Comparison of ENCODE assay signal across 17 cellular contexts in the genomic region with DNA sequence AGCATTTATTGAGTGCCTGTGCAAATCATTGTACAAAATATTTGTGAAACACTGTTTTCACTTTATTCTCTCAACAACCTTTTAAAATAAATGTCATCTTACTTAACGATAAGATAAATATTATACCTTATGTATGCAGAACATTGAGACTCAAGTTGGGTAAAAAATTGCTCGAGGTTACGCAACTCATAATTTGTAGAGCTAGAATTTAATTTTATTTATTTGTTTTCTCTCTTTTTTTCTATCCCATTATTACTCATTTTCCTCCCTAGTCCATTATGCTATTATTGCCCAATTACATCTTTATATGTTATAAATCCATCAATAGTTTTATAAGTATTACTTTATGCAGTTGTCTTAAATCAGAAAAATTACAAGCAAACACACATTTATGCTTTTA.
A peak's percentile ranks its signal among the peaks of the same experiment; 100 is the strongest.
DNase-seq lines count a peak whose midpoint lies in the region; ATAC-seq and TF ChIP-seq lines count a peak whose summit lies in the region.
"Had no signal": no experiment of that assay in that cellular context is flagged by ENCODE, and none has a peak within 500 bp of the region (broad histone marks: within the 10 kb centered on the region; RNA-seq: fewer than 3 reads in every experiment).

No MANE protein-coding gene starts in this region.

- peaks cover 0 to 4% (median 0%) of the 10 kb centered on the region in 7 donors for H3K9me3 Mint-ChIP-seq in CD4-positive, CD25-positive, alpha-beta regulatory T cell
- H3K9me3 Mint-ChIP-seq in activated T-helper 17 cell treated with anti-CD3 and anti-CD28 coated beads, Interleukin-2, amount 50 U/mL, for 72 hours = no peaks in the 10 kb centered on the region
- H3K9me3 Mint-ChIP-seq in memory B cell = no peaks in the 10 kb centered on the region
- H3K9me3 Mint-ChIP-seq in glutamatergic neuron (ENCODE audit: unreplicated experiment) = peaks cover 1% of the 10 kb centered on the region
- H3K9me3 Mint-ChIP-seq: CD8-positive, alpha-beta memory T cell had no signal

- no peak overlapping the region for H3K9ac ChIP-seq in KMS-11
- no peak overlapping the region for H3K9ac ChIP-seq in mesendoderm (ENCODE audit: low read length)
- H3K9ac ChIP-seq: BLaER1 treated with 17β-estradiol and CSF1 and Interleukin-3, amounts not matched to agents 10 nM and 100 nM had no signal

- H2BK5ac ChIP-seq in mesendoderm (ENCODE audit: low read length) = no peak overlapping the region

- no peaks in the 10 kb centered on the region for H3K36me3 Mint-ChIP-seq in CD4-positive, CD25-positive, alpha-beta regulatory T cell
- no peaks in the 10 kb centered on the region for H3K36me3 Mint-ChIP-seq in activated T-helper 17 cell treated with anti-CD3 and anti-CD28 coated beads, Interleukin-2, amount 50 U/mL, for 72 hours (ENCODE audit: low read depth)
- no peaks in the 10 kb centered on the region for H3K36me3 Mint-ChIP-seq in memory B cell
- no peaks in the 10 kb centered on the region for H3K36me3 Mint-ChIP-seq in glutamatergic neuron (ENCODE audit: unreplicated experiment)
- H3K36me3 Mint-ChIP-seq: CD8-positive, alpha-beta memory T cell had no signal

- no peak overlapping the region for H3K18ac ChIP-seq in mesendoderm (ENCODE audit: low read length)

- no peak overlapping the region for H4K5ac ChIP-seq in mesendoderm (ENCODE audit: low read length)

- no peak overlapping the region for H3K27ac Mint-ChIP-seq in CD4-positive, CD25-positive, alpha-beta regulatory T cell
- peak overlapping the region; percentile 33 for H3K27ac Mint-ChIP-seq in activated T-helper 17 cell treated with anti-CD3 and anti-CD28 coated beads, Interleukin-2, amount 50 U/mL, for 72 hours
- H3K27ac Mint-ChIP-seq in memory B cell (peak overlapping the region; percentile 68), glutamatergic neuron (ENCODE audit: unreplicated experiment) (no peak overlapping the region)
- H3K27ac Mint-ChIP-seq: B cell had no signal

- H2BK120ac ChIP-seq in mesendoderm (ENCODE audit: low read depth, low read length) = no peak overlapping the region

- no peak overlapping the region for H3K56ac ChIP-seq in mesendoderm (ENCODE audit: low read length)

- H3K4ac ChIP-seq in mesendoderm (ENCODE audit: low read depth, low read length) = no peak overlapping the region

- no peak for ATAC-seq in CD4-positive, CD25-positive, alpha-beta regulatory T cell (ENCODE audit: low read depth in 2 of 2)
- no peak for ATAC-seq in activated T-helper 17 cell treated with anti-CD3 and anti-CD28 coated beads, Interleukin-2, amount 50 U/mL, for 72 hours (replicated peaks)
- ATAC-seq in memory B cell (ENCODE audit: low read depth) (no peak), HG03097 (IDR thresholded peaks at IDR 0.05; ENCODE audit: low FRiP score, unreplicated experiment) (no peak)

- peaks cover 8% of the 10 kb centered on the region for H3K27me3 Mint-ChIP-seq in CD4-positive, CD25-positive, alpha-beta regulatory T cell
- peaks cover 14% of the 10 kb centered on the region for H3K27me3 Mint-ChIP-seq in activated T-helper 17 cell treated with anti-CD3 and anti-CD28 coated beads, Interleukin-2, amount 50 U/mL, for 72 hours
- H3K27me3 Mint-ChIP-seq in memory B cell = no peaks in the 10 kb centered on the region
- no peaks in the 10 kb centered on the region for H3K27me3 Mint-ChIP-seq in glutamatergic neuron (ENCODE audit: unreplicated experiment)
- H3K27me3 Mint-ChIP-seq: B cell had no signal

- H3K27me3 ChIP-seq in CD4-positive, CD25-positive, alpha-beta regulatory T cell (ENCODE audit: control insufficient read depth, insufficient read depth, low read length) = peaks cover 6% of the 10 kb centered on the region
- no peaks in the 10 kb centered on the region for H3K27me3 ChIP-seq in KMS-11 (ENCODE audit: insufficient read depth, low read depth)
- H3K27me3 ChIP-seq in mesendoderm (ENCODE audit: insufficient read depth, low read length, poor library complexity) = no peaks in the 10 kb centered on the region
- H3K27me3 ChIP-seq: BLaER1 treated with 17β-estradiol and CSF1 and Interleukin-3, amounts not matched to agents 10 nM and 100 nM had no signal

- no peak overlapping the region for H4K8ac ChIP-seq in mesendoderm (ENCODE audit: low read depth, low read length)

- H3K4me3 Mint-ChIP-seq in CD4-positive, CD25-positive, alpha-beta regulatory T cell = peak overlapping the region in 2 of 4 donors; percentile 45 to 67
- H3K4me3 Mint-ChIP-seq in activated T-helper 17 cell treated with anti-CD3 and anti-CD28 coated beads, Interleukin-2, amount 50 U/mL, for 72 hours = peak overlapping the region; percentile 18
- H3K4me3 Mint-ChIP-seq in memory B cell (no peak overlapping the region), glutamatergic neuron (ENCODE audit: unreplicated experiment) (no peak overlapping the region)

- H3K36me3 ChIP-seq in CD4-positive, CD25-positive, alpha-beta regulatory T cell (ENCODE audit: control insufficient read depth, insufficient read depth, low read length) = no peaks in the 10 kb centered on the region
- H3K36me3 ChIP-seq in KMS-11 (ENCODE audit: insufficient read depth) = no peaks in the 10 kb centered on the region
- H3K36me3 ChIP-seq in mesendoderm (ENCODE audit: control insufficient read depth, insufficient read depth, low read length) = no peaks in the 10 kb centered on the region
- H3K36me3 ChIP-seq: BLaER1 treated with 17β-estradiol and CSF1 and Interleukin-3, amounts not matched to agents 10 nM and 100 nM had no signal

- peak overlapping the region; percentile 55 for H3K4me3 ChIP-seq in CD4-positive, CD25-positive, alpha-beta regulatory T cell (ENCODE audit: low read depth, low read length)
- no peak overlapping the region for H3K4me3 ChIP-seq in KMS-11 (IDR thresholded peaks at IDR 0.05; ENCODE audit: insufficient read depth, low read depth, low read length)
- H3K4me3 ChIP-seq in mesendoderm (ENCODE audit: low read length) = no peak overlapping the region
- H3K4me3 ChIP-seq: BLaER1 treated with 17β-estradiol and CSF1 and Interleukin-3, amounts not matched to agents 10 nM and 100 nM; GM12878 had no signal

- H3K4me2 ChIP-seq in KMS-11 (peak overlapping the region; percentile 26; the same call in 1 of the 2 replicates), mesendoderm (ENCODE audit: low read length) (no peak overlapping the region)
- H3K4me2 ChIP-seq: BLaER1 treated with 17β-estradiol and CSF1 and Interleukin-3, amounts not matched to agents 10 nM and 100 nM had no signal

- H3K79me1 ChIP-seq in mesendoderm (ENCODE audit: low read length) = no peaks in the 10 kb centered on the region

- H3K23ac ChIP-seq in mesendoderm (ENCODE audit: low read length) = no peak overlapping the region

- 100% methylated on average over 1 of the region's 3 CpGs for WGBS in mesendoderm (ENCODE audit: extremely low coverage, insufficient coverage, low lambda C conversion rate)

- no peak overlapping the region for H2AFZ ChIP-seq in KMS-11 (ENCODE audit: low read depth)

- peaks cover 14 to 25% (median 18%) of the 10 kb centered on the region in 4 donors for H3K4me1 Mint-ChIP-seq in CD4-positive, CD25-positive, alpha-beta regulatory T cell
- H3K4me1 Mint-ChIP-seq in activated T-helper 17 cell treated with anti-CD3 and anti-CD28 coated beads, Interleukin-2, amount 50 U/mL, for 72 hours = peaks cover 21% of the 10 kb centered on the region
- H3K4me1 Mint-ChIP-seq in memory B cell (peaks cover 26% of the 10 kb centered on the region), glutamatergic neuron (ENCODE audit: low read depth, unreplicated experiment) (no peaks in the 10 kb centered on the region)

- no peaks in the 10 kb centered on the region for H3K9me3 ChIP-seq in CD4-positive, CD25-positive, alpha-beta regulatory T cell (ENCODE audit: control insufficient read depth in 2 of 2, low read length in 2 of 2)
- H3K9me3 ChIP-seq: BLaER1 treated with 17β-estradiol and CSF1 and Interleukin-3, amounts not matched to agents 10 nM and 100 nM had no signal

- DNase-seq in CD4-positive, CD25-positive, alpha-beta regulatory T cell = no peak
- DNase-seq in memory B cell (ENCODE audit: low spot score in 2 of 2) = no peak
- no peak for DNase-seq in glutamatergic neuron
- no peak for DNase-seq in mesendoderm
- DNase-seq: CD8-positive, alpha-beta memory T cell; COR-L47; DMS 273 treated with DMSO at 0.1 percent for 48 hours; DMS53; DND-41; EL; HCEC 1CT had no signal

- H3K79me2 ChIP-seq in KMS-11 (ENCODE audit: insufficient read depth, low read depth) (no peaks in the 10 kb centered on the region), mesendoderm (ENCODE audit: control insufficient read depth, insufficient read depth, low read length) (no peaks in the 10 kb centered on the region)

- no peak overlapping the region for H3K27ac ChIP-seq in CD4-positive, CD25-positive, alpha-beta regulatory T cell (ENCODE audit: insufficient read depth, low read length, poor library complexity, severe bottlenecking)
- no peak overlapping the region for H3K27ac ChIP-seq in KMS-11
- H3K27ac ChIP-seq in mesendoderm (ENCODE audit: low read depth, low read length) = no peak overlapping the region
- H3K27ac ChIP-seq: BLaER1 treated with 17β-estradiol and CSF1 and Interleukin-3, amounts not matched to agents 10 nM and 100 nM had no signal

- H2AK5ac ChIP-seq in mesendoderm (ENCODE audit: low read length) = no peak overlapping the region

- H4K20me1 ChIP-seq in KMS-11 (ENCODE audit: insufficient read depth) = no peaks in the 10 kb centered on the region
- H4K20me1 ChIP-seq: BLaER1 treated with 17β-estradiol and CSF1 and Interleukin-3, amounts not matched to agents 10 nM and 100 nM had no signal

- TF ChIP-seq CTCF in KMS-11 (conservative IDR thresholded peaks at IDR 0.05; ENCODE audit: low read depth, low read length) (no peak), glutamatergic neuron (IDR thresholded peaks at IDR 0.05; ENCODE audit: partially characterized antibody, unreplicated experiment) (no peak)

- no peak overlapping the region for H2BK15ac ChIP-seq in mesendoderm (replicated peaks; ENCODE audit: low read depth)

- peaks cover 6% of the 10 kb centered on the region for H3K4me1 ChIP-seq in CD4-positive, CD25-positive, alpha-beta regulatory T cell (ENCODE audit: control insufficient read depth, insufficient read depth, low read length, poor library complexity, severe bottlenecking)
- H3K4me1 ChIP-seq in KMS-11 (ENCODE audit: low read depth, poor library complexity, severe bottlenecking) (peaks cover 13% of the 10 kb centered on the region), mesendoderm (ENCODE audit: control insufficient read depth, low read depth, low read length) (peaks cover 2% of the 10 kb centered on the region)

Comparison
In these comparisons a context has a peak if more than half of its experiments do, and no peak if none do; other contexts are left out.
1. H3K27ac Mint-ChIP-seq: peak in activated T-helper 17 cell treated with anti-CD3 and anti-CD28 coated beads, Interleukin-2, amount 50 U/mL, for 72 hours (single experiment) and memory B cell (single experiment); none in CD4-positive, CD25-positive, alpha-beta regulatory T cell (0 of 3) and glutamatergic neuron (single experiment).